In the genomic region with DNA sequence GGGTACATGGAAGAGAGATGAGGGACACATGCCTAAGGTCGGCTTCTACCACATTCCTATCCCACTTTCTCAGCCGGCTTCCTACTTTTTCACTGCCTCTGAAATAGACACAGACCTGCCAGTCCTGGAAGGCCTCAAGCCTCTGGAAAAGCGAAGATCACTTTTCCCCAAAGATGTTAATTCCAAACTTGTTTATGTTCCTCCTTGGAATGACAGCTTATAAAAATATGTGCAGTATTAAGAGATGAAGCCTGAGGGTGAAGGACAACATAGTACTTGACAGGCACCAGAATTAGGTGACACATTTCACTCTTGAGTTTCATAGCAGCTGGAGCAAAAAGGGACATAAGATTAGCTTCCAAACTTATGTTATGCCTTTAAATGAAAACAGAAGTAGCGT, we compare ENCODE assay signal across 14 cellular contexts. TPM values are rescaled to one million over a fixed set of nuclear protein-coding genes. Genes with fewer than 3 reads are reported as not detected.
A peak's percentile ranks its signal among the peaks of the same experiment; 100 is the strongest.
DNase-seq lines count a peak whose midpoint lies in the region; ATAC-seq and TF ChIP-seq lines count a peak whose summit lies in the region.
"Had no signal": no experiment of that assay in that cellular context is flagged by ENCODE, and none has a peak within 500 bp of the region (broad histone marks: within the 10 kb centered on the region; RNA-seq: fewer than 3 reads in every experiment).

No MANE protein-coding gene starts in this region.

- H3K36me3 ChIP-seq in mesodermal cell (ENCODE audit: control insufficient read depth, insufficient read depth, low read length) (no peaks in the 10 kb centered on the region), stomach smooth muscle (ENCODE audit: control insufficient read depth in 2 of 2, insufficient read depth in 2 of 2, low read length in 2 of 2) (no peaks in the 10 kb centered on the region), mucosa of descending colon (ENCODE audit: low read depth) (no peaks in the 10 kb centered on the region)

- CTCF ChIA-PET in HEK293T (lab: Yijun Ruan, JAX) = no interaction called here

- H3K4me1 ChIP-seq in mesodermal cell (ENCODE audit: control insufficient read depth, insufficient read depth, low read length, poor library complexity, severe bottlenecking) = peaks cover 59% of the 10 kb centered on the region
- H3K4me1 ChIP-seq in stomach smooth muscle (ENCODE audit: control insufficient read depth, insufficient read depth, low read length) = peaks cover 82% of the 10 kb centered on the region
- peaks cover 45% of the 10 kb centered on the region for H3K4me1 ChIP-seq in mucosa of descending colon (ENCODE audit: low read depth)

- peak overlapping the region in 1 of 5 experiments; percentile 12 for H3K4me3 Mint-ChIP-seq in brain

- intact Hi-C loops in mucosa of descending colon (cut with DNase I, micrococcal nuclease) = no loop called here
- intact Hi-C loops in left colon (cut with DNase I, micrococcal nuclease) = loop anchor here in 1 of 2 donors (10.0 kb wide), 1 partner anchor 69 kb away; no protein-coding TSS in a partner anchor

- H3K9me3 Mint-ChIP-seq in brain = no peaks in the 10 kb centered on the region

- H3K4me1 Mint-ChIP-seq in brain = peaks cover 90% of the 10 kb centered on the region

- H3K9me3 ChIP-seq in mesodermal cell (ENCODE audit: control insufficient read depth, low read length) = no peaks in the 10 kb centered on the region
- H3K9me3 ChIP-seq in stomach smooth muscle (ENCODE audit: control insufficient read depth in 2 of 2, low read length in 2 of 2) = no peaks in the 10 kb centered on the region
- no peaks in the 10 kb centered on the region for H3K9me3 ChIP-seq in mucosa of descending colon

- POLR2A ChIA-PET in HEK293T (lab: Yijun Ruan, JAX) = no interaction called here

- TF ChIP-seq CTCF in brain (conservative IDR thresholded peaks at IDR 0.05) (no peak), mucosa of descending colon (IDR thresholded peaks at IDR 0.05) (no peak)

- 66 to 90% methylated on average over 1 to 2 of the region's 4 CpGs for WGBS in mesodermal cell (ENCODE audit: insufficient coverage in 2 of 2), 2 experiments

- no peaks in the 10 kb centered on the region for H3K27me3 Mint-ChIP-seq in brain

- H3K27ac ChIP-seq in mesodermal cell (ENCODE audit: low read depth, low read length, severe bottlenecking) = peak overlapping the region; percentile 26
- peak overlapping the region; percentile 61 for H3K27ac ChIP-seq in stomach smooth muscle (ENCODE audit: low read length)
- H3K27ac ChIP-seq: VCaP had no signal

- H3K27ac Mint-ChIP-seq in brain = peak overlapping the region in 3 of 5 experiments; percentile 8 to 31 (median 17)

- H3K27me3 ChIP-seq in stomach smooth muscle (ENCODE audit: control insufficient read depth in 1 of 2, insufficient read depth in 2 of 2, low read length in 2 of 2) = no peaks in the 10 kb centered on the region

- no peak overlapping the region for H3K4me3 ChIP-seq in mesodermal cell (ENCODE audit: extremely low read depth, insufficient read depth, low read length, poor library complexity, severe bottlenecking)
- H3K4me3 ChIP-seq in stomach smooth muscle (ENCODE audit: low read length in 2 of 2) = no peak overlapping the region
- no peak overlapping the region for H3K4me3 ChIP-seq in mucosa of descending colon

- DNase-seq in HEK293T (ENCODE audit: extremely low spot score) (no peak), mucosa of descending colon (no peak), glomerular visceral epithelial cell (ENCODE audit: extremely low spot score) (no peak), dermis blood vessel endothelial cell (no peak), left colon (no peak)
- DNase-seq: activated CD8-positive, alpha-beta memory T cell treated with anti-CD3 and anti-CD28 coated beads for 24 hours; anterior cingulate cortex; effector CD4-positive, alpha-beta T cell; NCI-H1092 treated with DMSO at 0.1 percent for 48 hours; stimulated activated CD4-positive, alpha-beta T cell treated with anti-CD3 and anti-CD28 coated beads, Interleukin-4, amount 100 ng/mL, for 4 hours had no signal

- H3K9ac ChIP-seq in stomach smooth muscle (ENCODE audit: low read length in 2 of 2) = no peak overlapping the region

- no peak for ATAC-seq in mucosa of descending colon
- ATAC-seq in left colon = no peak

- peaks cover 5% of the 10 kb centered on the region for H3K36me3 Mint-ChIP-seq in brain

TF ChIP-seq in HEK293T, 16 proteins besides CTCF, POLR2A, EP300 and RAD21:
- TF ChIP-seq, protein P1, sequence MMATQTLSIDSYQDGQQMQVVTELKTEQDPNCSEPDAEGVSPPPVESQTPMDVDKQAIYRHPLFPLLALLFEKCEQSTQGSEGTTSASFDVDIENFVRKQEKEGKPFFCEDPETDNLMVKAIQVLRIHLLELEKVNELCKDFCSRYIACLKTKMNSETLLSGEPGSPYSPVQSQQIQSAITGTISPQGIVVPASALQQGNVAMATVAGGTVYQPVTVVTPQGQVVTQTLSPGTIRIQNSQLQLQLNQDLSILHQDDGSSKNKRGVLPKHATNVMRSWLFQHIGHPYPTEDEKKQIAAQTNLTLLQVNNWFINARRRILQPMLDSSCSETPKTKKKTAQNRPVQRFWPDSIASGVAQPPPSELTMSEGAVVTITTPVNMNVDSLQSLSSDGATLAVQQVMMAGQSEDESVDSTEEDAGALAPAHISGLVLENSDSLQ (IDR thresholded peaks at IDR 0.05) = peak; percentile 1; the same call in 1 of the 2 replicates
- no peak for TF ChIP-seq SP1 (IDR thresholded peaks at IDR 0.05)
TF ChIP-seq in HEK293T: peak in this region for 1.

RNA-seq across cellular contexts. Expression of gene FOXO3, which starts 25.2 kb away (rescaled TPM):
- 23.1 TPM for polyA plus RNA-seq in brain (ENCODE audit: insufficient read depth, low read depth, low replicate concordance)
- 16.7 TPM for polyA plus RNA-seq in mesodermal cell (2013, experiment 1 of 2)
- 14.7 TPM for polyA plus RNA-seq in mesodermal cell (2013, experiment 2 of 2)
- total RNA-seq in mucosa of descending colon (10 to 100 TPM; 52.4 to 60.4 (median 60.1) TPM), dermis blood vessel endothelial cell (21.3 and 22.2 TPM in 2 replicates), left colon (10 to 100 TPM; 39.9 to 70.0 TPM)
